In genomic region chr2:171210864-171211431, GRCh38 we compare ENCODE assay signal across 8 cellular contexts. TPM values are rescaled to one million over a fixed set of nuclear protein-coding genes. Genes with fewer than 3 reads are reported as not detected.
A peak's percentile ranks its signal among the peaks of the same experiment; 100 is the strongest.
DNase-seq lines count a peak whose midpoint lies in the region; ATAC-seq and TF ChIP-seq lines count a peak whose summit lies in the region.

No MANE protein-coding gene starts in this region.

- intact Hi-C loops in activated CD8-positive, alpha-beta T cell treated with anti-CD3 and anti-CD28 coated beads for 36 hours (cut with micrococcal nuclease): no loop called here
- intact Hi-C loops in vagina (cut with DNase I): no loop called here

- CTCF ChIA-PET in activated CD8-positive, alpha-beta T cell treated with anti-CD3 and anti-CD28 coated beads for 36 hours (lab: Charles Lee): interaction anchor here (0.8 kb wide), 1 partner anchor 35 kb away, joined by 3 read pairs; no protein-coding TSS in a partner anchor

- peaks cover 15% of the 10 kb centered on the region for H3K4me1 Mint-ChIP-seq in activated CD8-positive, alpha-beta T cell treated with anti-CD3 and anti-CD28 coated beads for 36 hours (ENCODE audit: low read depth)

- no peak for TF ChIP-seq POLR2A in vagina (IDR thresholded peaks at IDR 0.05)

- ATAC-seq in activated CD8-positive, alpha-beta T cell treated with anti-CD3 and anti-CD28 coated beads for 36 hours: peak; percentile 97

- H3K9me3 ChIP-seq in vagina: no peaks in the 10 kb centered on the region

- H3K4me1 ChIP-seq in vagina: no peaks in the 10 kb centered on the region

- no peaks in the 10 kb centered on the region for H3K27me3 Mint-ChIP-seq in activated CD8-positive, alpha-beta T cell treated with anti-CD3 and anti-CD28 coated beads for 36 hours

- peak overlapping the region; percentile 28 for H3K4me3 Mint-ChIP-seq in activated CD8-positive, alpha-beta T cell treated with anti-CD3 and anti-CD28 coated beads for 36 hours

- H3K36me3 Mint-ChIP-seq in activated CD8-positive, alpha-beta T cell treated with anti-CD3 and anti-CD28 coated beads for 36 hours (ENCODE audit: low read depth): no peaks in the 10 kb centered on the region

- H3K27ac Mint-ChIP-seq in activated CD8-positive, alpha-beta T cell treated with anti-CD3 and anti-CD28 coated beads for 36 hours: peak overlapping the region; percentile 76

- no peaks in the 10 kb centered on the region for H3K27me3 ChIP-seq in HL-60 (ENCODE audit: insufficient read depth, poor library complexity, severe bottlenecking)
- no peaks in the 10 kb centered on the region for H3K27me3 ChIP-seq in vagina

- H3K4me3 ChIP-seq in HL-60 (replicated peaks; ENCODE audit: insufficient read depth, low read length): no peak overlapping the region
- no peak overlapping the region for H3K4me3 ChIP-seq in vagina

- TF ChIP-seq CTCF in HL-60 (IDR thresholded peaks at IDR 0.05; ENCODE audit: insufficient read depth, low read length): no peak
- TF ChIP-seq CTCF in activated CD8-positive, alpha-beta T cell treated with anti-CD3 and anti-CD28 coated beads for 36 hours (IDR thresholded peaks at IDR 0.05): no peak
- TF ChIP-seq CTCF in vagina (IDR thresholded peaks at IDR 0.05): no peak

- DNase-seq in activated naive CD4-positive, alpha-beta T cell treated with Interleukin-2 at 50 U/mL for 16 hours: peak; percentile 18
- DNase-seq in activated naive CD4-positive, alpha-beta T cell (lab: John Stamatoyannopoulos, UW): no peak
- DNase-seq in HL-60 (ENCODE audit: low read depth in 1 of 2, low spot score in 1 of 2): peak in 1 of 2 experiments; percentile 31
- DNase-seq in activated CD8-positive, alpha-beta T cell treated with anti-CD3 and anti-CD28 coated beads for 36 hours: peak; percentile 61
- DNase-seq in stimulated activated CD4-positive, alpha-beta T cell treated with anti-CD3 and anti-CD28 coated beads, Interleukin-2, amount 100 ng/mL, for 48 hours: peak; percentile 8 to 27
- DNase-seq in vagina (ENCODE audit: extremely low spot score in 2 of 2): no peak
- DNase-seq in putamen (ENCODE audit: low spot score): no peak
- no peak for DNase-seq in dermis blood vessel endothelial cell

- H3K27ac ChIP-seq in HL-60 (replicated peaks): peak overlapping the region; percentile 24; the same call in 1 of the 2 replicates
- no peak overlapping the region for H3K27ac ChIP-seq in vagina

- no peaks in the 10 kb centered on the region for H3K9me3 Mint-ChIP-seq in activated CD8-positive, alpha-beta T cell treated with anti-CD3 and anti-CD28 coated beads for 36 hours

- POLR2A ChIA-PET in activated CD8-positive, alpha-beta T cell treated with anti-CD3 and anti-CD28 coated beads for 36 hours (lab: Charles Lee): interaction anchor here (1.1 to 1.5 kb wide), 2 partner anchors 37 to 50 kb away, joined by 3 read pairs; partner anchors contain the start of gene TLK1

- no peaks in the 10 kb centered on the region for H3K36me3 ChIP-seq in vagina

RNA-seq across cellular contexts. Expression of gene TLK1, which starts 50.3 kb away (rescaled TPM):
- 10 to 100 TPM; 53.9 to 56.0 TPM for total RNA-seq in activated CD8-positive, alpha-beta T cell treated with anti-CD3 and anti-CD28 coated beads for 36 hours
- 35.8 TPM for total RNA-seq in vagina
- total RNA-seq in dermis blood vessel endothelial cell: 15.1 and 45.1 TPM in 2 replicates

Comparison
In these comparisons a context has a peak if more than half of its experiments do, and no peak if none do; other contexts are left out.
1. DNase-seq: peak in activated naive CD4-positive, alpha-beta T cell treated with Interleukin-2 at 50 U/mL for 16 hours (single experiment), activated CD8-positive, alpha-beta T cell treated with anti-CD3 and anti-CD28 coated beads for 36 hours (single experiment) and stimulated activated CD4-positive, alpha-beta T cell treated with anti-CD3 and anti-CD28 coated beads, Interleukin-2, amount 100 ng/mL, for 48 hours (2 of 2); none in activated naive CD4-positive, alpha-beta T cell (0 of 4), vagina (0 of 2), putamen (single experiment) and dermis blood vessel endothelial cell (single experiment).